Comparison of ENCODE assay signal across 9 cellular contexts in the genomic region with DNA sequence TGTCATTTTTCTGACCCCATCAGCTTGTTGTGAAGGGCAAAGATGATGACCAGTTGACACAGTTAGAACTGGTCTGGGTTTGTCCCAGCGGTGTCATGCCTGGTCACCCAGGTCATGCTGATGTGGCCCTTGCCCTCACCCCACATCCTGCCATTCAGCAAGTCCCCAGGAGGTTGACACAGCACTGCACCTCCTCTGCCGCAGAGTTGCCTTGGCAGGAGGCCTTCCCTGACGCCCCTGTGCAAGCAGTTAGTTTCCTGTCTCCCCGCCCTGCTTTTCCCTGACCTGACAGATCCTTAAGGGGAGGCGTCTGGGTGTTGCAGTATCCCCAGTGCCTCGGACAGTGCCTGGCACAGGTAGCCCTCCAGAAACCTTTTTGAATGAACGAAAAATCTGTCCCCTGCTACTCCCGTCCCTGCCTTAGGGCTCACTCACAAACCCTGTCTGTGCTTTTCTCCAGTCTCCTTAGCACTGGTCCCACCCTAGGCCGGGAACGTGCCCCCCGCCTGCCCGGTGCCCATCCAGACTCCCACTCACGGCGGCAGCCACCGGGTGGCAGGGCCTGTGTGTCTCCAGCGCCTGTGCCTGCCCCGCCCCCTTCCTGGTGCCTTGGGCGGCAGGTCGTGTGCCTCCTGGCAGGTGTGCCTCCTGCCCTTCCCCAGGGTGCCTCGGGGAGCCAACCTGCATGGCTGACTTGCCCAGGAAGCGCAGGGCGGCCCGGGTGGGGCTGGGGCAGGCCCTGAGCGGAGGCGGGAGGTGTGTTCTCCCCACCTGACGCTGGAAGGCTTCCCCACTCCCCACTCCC. TPM values are rescaled to one million over a fixed set of nuclear protein-coding genes. Genes with fewer than 3 reads are reported as not detected.
A peak's percentile ranks its signal among the peaks of the same experiment; 100 is the strongest.
DNase-seq lines count a peak whose midpoint lies in the region; ATAC-seq and TF ChIP-seq lines count a peak whose summit lies in the region.
"Had no signal": no experiment of that assay in that cellular context is flagged by ENCODE, and none has a peak within 500 bp of the region (broad histone marks: within the 10 kb centered on the region; RNA-seq: fewer than 3 reads in every experiment).

No MANE protein-coding gene starts in this region.

- CTCF ChIA-PET in activated CD8-positive, alpha-beta memory T cell treated with anti-CD3 and anti-CD28 coated beads, Interleukin-2, amount 10 ng/mL, durations not matched to agents 7 days and 5 days (lab: Charles Lee): interaction anchor here (0.8 kb wide), 1 partner anchor 8 kb away, joined by 4 read pairs; no protein-coding TSS in a partner anchor

- no peaks in the 10 kb centered on the region for H3K27me3 Mint-ChIP-seq in activated CD8-positive, alpha-beta memory T cell treated with anti-CD3 and anti-CD28 coated beads, Interleukin-2, amount 10 ng/mL, durations not matched to agents 7 days and 5 days

- peak; percentile 72 for ATAC-seq in activated CD8-positive, alpha-beta memory T cell treated with anti-CD3 and anti-CD28 coated beads, Interleukin-2, amount 10 ng/mL, durations not matched to agents 7 days and 5 days
- ATAC-seq in RWPE2 (ENCODE audit: low read depth) (peak; percentile 79), right cardiac atrium (peak; percentile 29 to 73)

- H3K36me3 ChIP-seq in RWPE2 (ENCODE audit: low read depth) (no peaks in the 10 kb centered on the region), HAP-1 (replicated peaks) (no peaks in the 10 kb centered on the region)

- intact Hi-C loops in right cardiac atrium (cut with DNase I): no loop called here

- H3K4me3 Mint-ChIP-seq in activated CD8-positive, alpha-beta memory T cell treated with anti-CD3 and anti-CD28 coated beads, Interleukin-2, amount 10 ng/mL, durations not matched to agents 7 days and 5 days: no peak overlapping the region

- H3K4me1 Mint-ChIP-seq in activated CD8-positive, alpha-beta memory T cell treated with anti-CD3 and anti-CD28 coated beads, Interleukin-2, amount 10 ng/mL, durations not matched to agents 7 days and 5 days: peaks cover 37% of the 10 kb centered on the region

- H3K9me3 ChIP-seq in RWPE2 (ENCODE audit: severe bottlenecking) (no peaks in the 10 kb centered on the region), right cardiac atrium (ENCODE audit: control insufficient read depth, low read length) (no peaks in the 10 kb centered on the region), HAP-1 (no peaks in the 10 kb centered on the region)

- WGBS in right cardiac atrium: 53% methylated on average over 26 of the region's 26 CpGs

- H3K36me3 Mint-ChIP-seq in activated CD8-positive, alpha-beta memory T cell treated with anti-CD3 and anti-CD28 coated beads, Interleukin-2, amount 10 ng/mL, durations not matched to agents 7 days and 5 days: no peaks in the 10 kb centered on the region

- H3K27ac ChIP-seq in RWPE2 (ENCODE audit: poor library complexity, severe bottlenecking) (peak overlapping the region; percentile 78), right cardiac atrium (ENCODE audit: low read length) (no peak overlapping the region), temporal lobe (ENCODE audit: low read depth, low read length) (peak overlapping the region; percentile 92)

- H3K27me3 ChIP-seq in RWPE2 (ENCODE audit: insufficient read depth, poor library complexity, severe bottlenecking): no peaks in the 10 kb centered on the region
- no peaks in the 10 kb centered on the region for H3K27me3 ChIP-seq in right cardiac atrium (ENCODE audit: control insufficient read depth, insufficient read depth)
- no peaks in the 10 kb centered on the region for H3K27me3 ChIP-seq in HAP-1 (ENCODE audit: low read depth)

- H3K9me3 Mint-ChIP-seq in activated CD8-positive, alpha-beta memory T cell treated with anti-CD3 and anti-CD28 coated beads, Interleukin-2, amount 10 ng/mL, durations not matched to agents 7 days and 5 days (ENCODE audit: low read depth): no peaks in the 10 kb centered on the region

- TF ChIP-seq CTCF in RWPE2 (IDR thresholded peaks at IDR 0.05; ENCODE audit: poor library complexity, severe bottlenecking): no peak

- peak; percentile 73 for DNase-seq in activated CD8-positive, alpha-beta memory T cell treated with anti-CD3 and anti-CD28 coated beads, Interleukin-2, amount 10 ng/mL, durations not matched to agents 7 days and 5 days
- no peak for DNase-seq in activated CD8-positive, alpha-beta memory T cell treated with anti-CD3 and anti-CD28 coated beads, Interleukin-2, amount 50 U/mL, for 48 hours
- peak; percentile 85 for DNase-seq in RWPE2 (ENCODE audit: low spot score)
- DNase-seq in right cardiac atrium: peak in 2 of 3 donors; percentile 46 to 63
- no peak for DNase-seq in DMS 273 treated with DMSO at 0.1 percent for 48 hours (lab: John Stamatoyannopoulos, UW)
- no peak for DNase-seq in HAP-1 (ENCODE audit: low spot score in 2 of 2)
- no peak for DNase-seq in SKM-1 treated with dmso at 0.1 percent for 144 hours (lab: John Stamatoyannopoulos, UW; ENCODE audit: unreplicated experiment)

- H3K4me3 ChIP-seq in RWPE2 (ENCODE audit: severe bottlenecking): no peak overlapping the region
- H3K4me3 ChIP-seq in right cardiac atrium (ENCODE audit: low read length): no peak overlapping the region
- H3K4me3 ChIP-seq in HAP-1: no peak overlapping the region
- H3K4me3 ChIP-seq: lung had no signal

- peak overlapping the region; percentile 45 for H3K27ac Mint-ChIP-seq in activated CD8-positive, alpha-beta memory T cell treated with anti-CD3 and anti-CD28 coated beads, Interleukin-2, amount 10 ng/mL, durations not matched to agents 7 days and 5 days

- H3K4me1 ChIP-seq in RWPE2 (ENCODE audit: insufficient read depth, poor library complexity, severe bottlenecking) (peaks cover 24% of the 10 kb centered on the region), right cardiac atrium (ENCODE audit: control insufficient read depth, insufficient read depth, low read length) (no peaks in the 10 kb centered on the region), HAP-1 (peaks cover 6% of the 10 kb centered on the region; the same call in 1 of the 2 replicates)

- in situ Hi-C loops in HAP-1 (cut with MboI; ENCODE audit: low sequenced_read_pairs): no loop called here

RNA-seq across cellular contexts. Expression of gene SMOX, which starts 13.0 kb away (rescaled TPM):
- 10 to 100 TPM in 1 of 2 experiments, 1 to 10 TPM in 1; 3.3 to 15.8 TPM for total RNA-seq in activated CD8-positive, alpha-beta memory T cell treated with anti-CD3 and anti-CD28 coated beads, Interleukin-2, amount 10 ng/mL, durations not matched to agents 7 days and 5 days
- 1 to 10 TPM; 4.2 to 5.2 (median 4.7) TPM for total RNA-seq in right cardiac atrium
- polyA plus RNA-seq in right cardiac atrium: 3.3 TPM
- 7.6 TPM for total RNA-seq in temporal lobe

Comparison
In these comparisons a context has a peak if more than half of its experiments do, and no peak if none do; other contexts are left out.
1. DNase-seq: peak in activated CD8-positive, alpha-beta memory T cell treated with anti-CD3 and anti-CD28 coated beads, Interleukin-2, amount 10 ng/mL, durations not matched to agents 7 days and 5 days (single experiment), RWPE2 (single experiment) and right cardiac atrium (2 of 3); none in activated CD8-positive, alpha-beta memory T cell treated with anti-CD3 and anti-CD28 coated beads, Interleukin-2, amount 50 U/mL, for 48 hours (single experiment), DMS 273 treated with DMSO at 0.1 percent for 48 hours (single experiment), HAP-1 (0 of 2) and SKM-1 treated with dmso at 0.1 percent for 144 hours (single experiment).
2. Peak in every context shown above with its lines, with median percentiles within 50 percentile points of each other: ATAC-seq.